ENCODE assay signal across 17 cellular contexts in genomic region chr4:102055805-102056204, GRCh38.
"Had no signal": no experiment of that assay in that cellular context is flagged by ENCODE, and none has a peak within 500 bp of the region (broad histone marks: within the 10 kb centered on the region; RNA-seq: fewer than 3 reads in every experiment).

No MANE protein-coding gene starts in this region.

- ATAC-seq: activated naive CD4-positive, alpha-beta T cell treated with anti-CD3 and anti-CD28 coated beads, Interleukin-2, amount 50 U/mL, for 72 hours; esophagus mucosa; mucosa of descending colon; natural killer cell; upper lobe of right lung had no signal

- H3K27ac ChIP-seq: ovary, upper lobe of right lung had no signal

- H3K4me1 ChIP-seq: upper lobe of right lung had no signal

- H3K4me3 Mint-ChIP-seq: activated B cell treated with CpG ODN at 0.5 μM for 24 hours; brain; natural killer cell; stimulated activated naive CD8-positive, alpha-beta T cell treated with anti-CD3 and anti-CD28 coated beads, Interleukin-15, Interleukin-2, amounts not matched to agents 100 ng/mL and 50 ng/mL, for 24 hours had no signal

- H3K36me3 ChIP-seq: ovary, upper lobe of right lung had no signal

- H3K36me3 Mint-ChIP-seq: activated naive CD4-positive, alpha-beta T cell treated with anti-CD3 and anti-CD28 coated beads, Interleukin-2, amount 50 U/mL, for 72 hours; brain; natural killer cell had no signal

- H3K4me3 ChIP-seq: mucosa of descending colon, ovary, upper lobe of right lung had no signal

- H3K27ac Mint-ChIP-seq: activated B cell treated with CpG ODN at 0.5 μM for 24 hours; activated naive CD4-positive, alpha-beta T cell treated with anti-CD3 and anti-CD28 coated beads, Interleukin-2, amount 50 U/mL, for 72 hours; brain; natural killer cell; stimulated activated naive CD8-positive, alpha-beta T cell treated with anti-CD3 and anti-CD28 coated beads, Interleukin-15, Interleukin-2, amounts not matched to agents 100 ng/mL and 50 ng/mL, for 24 hours had no signal

- H3K27me3 Mint-ChIP-seq: activated B cell treated with CpG ODN at 0.5 μM for 24 hours, brain had no signal

- DNase-seq: activated B cell treated with CpG ODN at 0.5 μM for 24 hours; activated CD4-positive, alpha-beta T cell treated with anti-CD3 and anti-CD28 coated beads, Interleukin-2, amount 50 U/mL, for 1 hour; activated T-cell treated with anti-CD3 and anti-CD28 coated beads for 4 hours; amniotic stem cell; cerebellar nuclear complex; dermis blood vessel endothelial cell; mucosa of descending colon; natural killer cell; ovary; stimulated activated CD4-positive, alpha-beta T cell treated with anti-CD3 and anti-CD28 coated beads, Interleukin-4, amount 100 ng/mL, for 1 hour; stimulated activated CD8-positive, alpha-beta memory T cell treated with anti-CD3 and anti-CD28 coated beads, Interleukin-4, amount 100 ng/mL, for 48 hours; T-helper 1 cell; upper lobe of right lung had no signal

- H3K27me3 ChIP-seq: ovary, upper lobe of right lung had no signal

- H3K9me3 ChIP-seq: mucosa of descending colon, ovary, upper lobe of right lung had no signal

- H3K4me1 Mint-ChIP-seq: brain, natural killer cell had no signal

- H3K9me3 Mint-ChIP-seq: activated B cell treated with CpG ODN at 0.5 μM for 24 hours; activated naive CD4-positive, alpha-beta T cell treated with anti-CD3 and anti-CD28 coated beads, Interleukin-2, amount 50 U/mL, for 72 hours; brain; natural killer cell; stimulated activated naive CD8-positive, alpha-beta T cell treated with anti-CD3 and anti-CD28 coated beads, Interleukin-15, Interleukin-2, amounts not matched to agents 100 ng/mL and 50 ng/mL, for 24 hours had no signal
